8 cellular contexts compared by ENCODE assay signal in the genomic region with DNA sequence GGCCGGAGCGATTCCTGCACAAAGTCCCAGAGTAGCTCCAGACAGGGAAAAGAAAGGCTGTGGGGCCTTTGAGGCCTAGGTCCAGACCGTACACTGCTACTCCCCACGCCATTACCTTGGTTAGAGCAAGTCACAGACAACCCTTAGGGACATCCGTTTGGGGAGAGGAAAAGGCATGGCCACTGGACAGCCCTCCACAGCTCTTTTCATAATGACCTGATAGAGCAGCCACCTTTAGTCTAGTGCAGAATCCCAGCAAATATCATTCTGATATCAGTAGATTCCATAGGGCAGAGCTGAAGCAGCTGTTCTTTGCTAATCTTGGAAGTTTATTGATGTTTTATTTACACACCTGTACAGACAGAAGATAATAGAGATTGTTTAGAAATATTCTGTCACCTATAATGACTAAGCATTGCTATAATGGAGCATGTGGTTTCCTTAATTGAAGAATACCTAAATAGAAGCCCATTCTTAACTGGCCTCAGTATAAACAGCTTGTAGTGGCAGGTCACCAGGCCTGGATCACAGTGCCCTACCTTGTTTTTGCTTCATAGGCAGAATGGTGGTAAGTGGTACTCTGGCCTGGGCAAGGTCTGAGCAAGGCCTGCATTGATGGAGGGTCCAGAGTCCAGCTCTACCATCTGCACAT. TPM values are rescaled to one million over a fixed set of nuclear protein-coding genes. Genes with fewer than 3 reads are reported as not detected.
A peak's percentile ranks its signal among the peaks of the same experiment; 100 is the strongest.
DNase-seq lines count a peak whose midpoint lies in the region; ATAC-seq and TF ChIP-seq lines count a peak whose summit lies in the region.

No MANE protein-coding gene starts in this region.

- no peaks in the 10 kb centered on the region for H3K9me3 ChIP-seq in HCT116 (ENCODE audit: control insufficient read depth in 1 of 2, insufficient read depth in 1 of 2, low read depth in 1 of 2, low read length in 2 of 2)
- no peaks in the 10 kb centered on the region for H3K9me3 ChIP-seq in Peyer's patch
- no peaks in the 10 kb centered on the region for H3K9me3 ChIP-seq in esophagus squamous epithelium
- H3K9me3 ChIP-seq in smooth muscle cell (replicated peaks; ENCODE audit: low read depth), result no peaks in the 10 kb centered on the region

- H3K4me1 ChIP-seq in HCT116 (ENCODE audit: control insufficient read depth in 1 of 2, insufficient read depth in 2 of 2, low read length in 2 of 2) (peaks cover 30 to 60% of the 10 kb centered on the region in 2 experiments), Peyer's patch (peaks cover 15 to 90% (median 46%) of the 10 kb centered on the region in 4 donors), esophagus squamous epithelium (peaks cover 56 to 92% (median 69%) of the 10 kb centered on the region in 3 donors), smooth muscle cell (ENCODE audit: low read depth) (peaks cover 14% of the 10 kb centered on the region)

- H3K9me3 Mint-ChIP-seq in nephron progenitor cell, result no peaks in the 10 kb centered on the region

- no peak overlapping the region for H3K4me3 Mint-ChIP-seq in nephron progenitor cell

- H3K36me3 ChIP-seq in HCT116 (ENCODE audit: control insufficient read depth in 1 of 2, insufficient read depth in 2 of 2, low read length in 2 of 2) (no peaks in the 10 kb centered on the region; a peak in 1 of 4 replicates), Peyer's patch (no peaks in the 10 kb centered on the region), esophagus squamous epithelium (peaks cover 0 to 26% (median 6%) of the 10 kb centered on the region in 3 donors), smooth muscle cell (ENCODE audit: low read depth) (no peaks in the 10 kb centered on the region)

- H3F3A ChIP-seq in smooth muscle cell (ENCODE audit: low read depth), result peaks cover 10% of the 10 kb centered on the region

- 68 to 83% methylated on average over 3 to 4 of the region's 5 CpGs for WGBS in esophagus squamous epithelium, 2 donors
- 97% methylated on average over 5 of the region's 5 CpGs for WGBS in smooth muscle cell (ENCODE audit: low lambda C conversion rate)

- H3K36me3 Mint-ChIP-seq in nephron progenitor cell (ENCODE audit: low read depth), result peaks cover 23% of the 10 kb centered on the region

- DNase-seq in HCT116 (ENCODE audit: low read depth, low spot score) (no peak), Peyer's patch (peak in 2 of 3 donors; percentile 74 to 85), esophagus squamous epithelium (lab: John Stamatoyannopoulos, UW) (no peak), smooth muscle cell (lab: John Stamatoyannopoulos, UW; ENCODE audit: unreplicated experiment) (no peak), activated gamma-delta T cell (lab: John Stamatoyannopoulos, UW) (no peak), HuH-7 (ENCODE audit: low spot score) (no peak), nephron progenitor cell (no peak), retina (no peak)

- no peak overlapping the region for H2AFZ ChIP-seq in HCT116 (ENCODE audit: low read depth, low read length, poor library complexity, severe bottlenecking)
- no peak overlapping the region for H2AFZ ChIP-seq in smooth muscle cell (ENCODE audit: low read depth)

- BruUV-seq in HCT116 (replicated peaks; lab: Mats Ljungman, UMichigan), result no TSS peak

- H3K27me3 Mint-ChIP-seq in nephron progenitor cell (ENCODE audit: low read depth, poor library complexity), result no peaks in the 10 kb centered on the region

- TF ChIP-seq CTCF in HCT116 (IDR thresholded peaks at IDR 0.05 in 2 of 3, conservative IDR thresholded peaks at IDR 0.05 in 1 of 3; ENCODE audit: borderline replicate concordance in 1 of 3, insufficient read depth in 1 of 3, low read depth in 2 of 3, low read length in 2 of 3), result no peak
- TF ChIP-seq CTCF in Peyer's patch (IDR thresholded peaks at IDR 0.05), result no peak
- TF ChIP-seq CTCF in esophagus squamous epithelium (IDR thresholded peaks at IDR 0.05), result no peak
- no peak for TF ChIP-seq CTCF in smooth muscle cell (IDR thresholded peaks at IDR 0.05; ENCODE audit: borderline replicate concordance, insufficient read depth, poor library complexity, severe bottlenecking)
- no peak for TF ChIP-seq CTCF in nephron progenitor cell (IDR thresholded peaks at IDR 0.05)

- no peak for TF ChIP-seq RAD21 in HCT116 (IDR thresholded peaks at IDR 0.05; ENCODE audit: low read depth)

- H3K79me2 ChIP-seq in HCT116 (ENCODE audit: insufficient read depth, low read length), result peaks cover 12% of the 10 kb centered on the region; the same call in 1 of the 2 replicates
- H3K79me2 ChIP-seq in smooth muscle cell (ENCODE audit: low read depth), result no peaks in the 10 kb centered on the region

- ATAC-seq in HCT116, result no peak

- POLR2A ChIA-PET in HCT116 (lab: Charles Lee), result interaction anchor here (3.2 kb wide), 1 partner anchor 27 kb away, joined by 13 read pairs; a partner anchor contains a TSS

- no peak overlapping the region for H3K27ac ChIP-seq in HCT116 (ENCODE audit: low read depth, low read length)
- H3K27ac ChIP-seq in Peyer's patch, result peak overlapping the region; percentile 83 to 93 (median 90)
- H3K27ac ChIP-seq in esophagus squamous epithelium, result peak overlapping the region; percentile 62 to 96 (median 90)
- peak overlapping the region; percentile 57 for H3K27ac ChIP-seq in smooth muscle cell (ENCODE audit: low read depth)

- intact Hi-C loops in HCT116 (cut with micrococcal nuclease) (no loop called here), esophagus squamous epithelium (cut with DNase I) (no loop called here)

- H3K9ac ChIP-seq in HCT116 (ENCODE audit: low read length) (no peak overlapping the region), smooth muscle cell (ENCODE audit: low read depth) (no peak overlapping the region)

- CTCF ChIA-PET in HCT116 (lab: Charles Lee), result no interaction called here

- H3K4me3 ChIP-seq in HCT116 (replicated peaks in 1 of 2; ENCODE audit: low read depth in 1 of 2, low read length in 2 of 2), result no peak overlapping the region
- H3K4me3 ChIP-seq in Peyer's patch, result no peak overlapping the region
- no peak overlapping the region for H3K4me3 ChIP-seq in esophagus squamous epithelium
- no peak overlapping the region for H3K4me3 ChIP-seq in smooth muscle cell

- RAD21 ChIA-PET in HCT116 (lab: Charles Lee; ENCODE audit: low non-redundant PET in 1 of 2, low total read pairs in 2 of 2, uncharacterized antibody in 2 of 2, unreplicated experiment in 2 of 2), result no interaction called here

- TF ChIP-seq POLR2A in HCT116 (IDR thresholded peaks at IDR 0.05; ENCODE audit: borderline replicate concordance, extremely low read depth, insufficient read depth, insufficient read length) (no peak), Peyer's patch (IDR thresholded peaks at IDR 0.05) (peak in 1 of 2 donors; percentile 46), esophagus squamous epithelium (IDR thresholded peaks at IDR 0.05) (no peak)

- peaks cover 22% of the 10 kb centered on the region for H3K4me1 Mint-ChIP-seq in nephron progenitor cell

- H4K20me1 ChIP-seq in HCT116 (ENCODE audit: insufficient read depth) (no peaks in the 10 kb centered on the region), smooth muscle cell (ENCODE audit: low read depth) (peaks cover 3% of the 10 kb centered on the region)

- H3K27me3 ChIP-seq in HCT116 (ENCODE audit: insufficient read depth, low read length) (no peaks in the 10 kb centered on the region), Peyer's patch (no peaks in the 10 kb centered on the region), esophagus squamous epithelium (no peaks in the 10 kb centered on the region), smooth muscle cell (ENCODE audit: low read depth) (no peaks in the 10 kb centered on the region)

- H3K9me2 ChIP-seq in HCT116 (ENCODE audit: insufficient read depth), result no peaks in the 10 kb centered on the region

- no peak overlapping the region for H3K27ac Mint-ChIP-seq in nephron progenitor cell

- H3K4me2 ChIP-seq in HCT116 (ENCODE audit: low read length) (peak overlapping the region; percentile 33), smooth muscle cell (no peak overlapping the region)

TF ChIP-seq in HCT116, 20 proteins besides CTCF, POLR2A, EP300 and RAD21:
- TF ChIP-seq TCF7L2 (IDR thresholded peaks at IDR 0.05; ENCODE audit: borderline replicate concordance, extremely low read depth, insufficient read depth, insufficient read length), result no peak

RNA-seq across cellular contexts. Expression of a gene that starts 27.9 kb away (rescaled TPM):
- total RNA-seq in HCT116 (2021; ENCODE audit: unreplicated experiment), result 69.1 TPM
- polyA plus RNA-seq in HCT116 (2012), result 58.9 and 60.7 TPM in 2 replicates
- total RNA-seq in Peyer's patch, result 100 to 1,000 TPM in 3 of 4 donors, 10 to 100 TPM in 1; 88.3 to 246 (median 217) TPM
- total RNA-seq in esophagus squamous epithelium, result 100 to 1,000 TPM in 1 of 4 donors, 10 to 100 TPM in 3; 68.9 to 102 (median 89.5) TPM
- total RNA-seq in smooth muscle cell, result 23.4 and 34.2 TPM in 2 replicates
- polyA plus RNA-seq in smooth muscle cell, result 31.0 and 32.6 TPM in 2 replicates

RNA-seq across cellular contexts. Expression of a gene that starts 52.3 kb away (rescaled TPM):
- total RNA-seq in HCT116 (2021; ENCODE audit: unreplicated experiment), result 67.3 TPM
- polyA plus RNA-seq in HCT116 (2012), result 71.0 and 78.4 TPM in 2 replicates
- total RNA-seq in Peyer's patch, result 100 to 1,000 TPM in 3 of 4 donors, 10 to 100 TPM in 1; 80.9 to 319 (median 262) TPM
- total RNA-seq in esophagus squamous epithelium, result 100 to 1,000 TPM in 2 of 4 donors, 10 to 100 TPM in 2; 68.0 to 123 (median 102) TPM
- 50.8 and 83.5 TPM in 2 replicates for total RNA-seq in smooth muscle cell
- 38.4 and 48.7 TPM in 2 replicates for polyA plus RNA-seq in smooth muscle cell

Comparison
In these comparisons a context has a peak if more than half of its experiments do, and no peak if none do; other contexts are left out.
1. DNase-seq: peak in Peyer's patch (2 of 3); none in HCT116 (single experiment), esophagus squamous epithelium (single experiment), smooth muscle cell (single experiment), activated gamma-delta T cell (single experiment), HuH-7 (single experiment), nephron progenitor cell (single experiment) and retina (single experiment).